15 cellular contexts compared by ENCODE assay signal in the genomic region with DNA sequence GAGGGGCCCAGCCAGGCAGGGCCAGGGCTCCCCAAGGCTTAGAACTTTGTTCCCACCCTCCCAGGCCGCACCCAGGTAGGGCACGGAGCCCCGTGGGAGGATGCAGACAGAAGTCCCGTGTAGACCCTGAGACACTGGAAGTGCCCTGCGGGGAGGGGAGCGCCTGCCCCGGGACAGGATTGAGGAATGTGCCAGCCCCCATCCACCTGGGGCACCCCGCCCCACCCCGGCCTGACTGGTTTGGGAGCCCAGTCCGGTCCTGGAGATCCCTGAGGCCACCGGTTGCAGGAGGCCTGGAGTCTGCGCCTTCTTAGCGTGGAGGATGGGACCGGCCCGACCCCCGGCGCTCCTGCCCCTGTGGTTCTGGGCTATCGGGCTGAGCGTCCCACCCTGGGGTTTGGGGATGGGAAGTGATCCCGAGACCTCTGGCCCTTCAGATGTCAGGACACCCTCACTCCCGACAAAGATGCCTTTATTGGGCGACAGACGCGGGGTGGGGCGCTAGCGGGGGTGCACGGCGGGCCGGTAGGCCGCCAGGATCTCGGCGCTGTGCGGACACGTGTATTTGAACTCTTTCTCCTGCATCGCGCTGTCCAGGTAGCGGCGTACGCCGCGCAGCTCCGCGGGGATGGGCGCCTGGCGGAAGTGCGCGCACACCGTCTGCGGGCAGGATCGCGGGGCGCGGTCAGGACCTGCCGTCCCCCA. TPM values are rescaled to one million over a fixed set of nuclear protein-coding genes. Genes with fewer than 3 reads are reported as not detected.
A peak's percentile ranks its signal among the peaks of the same experiment; 100 is the strongest.
DNase-seq lines count a peak whose midpoint lies in the region; ATAC-seq and TF ChIP-seq lines count a peak whose summit lies in the region.
"Had no signal": no experiment of that assay in that cellular context is flagged by ENCODE, and none has a peak within 500 bp of the region (broad histone marks: within the 10 kb centered on the region; RNA-seq: fewer than 3 reads in every experiment).

No MANE protein-coding gene starts in this region.

- DNase-seq in activated T-cell treated with anti-CD3 and anti-CD28 coated beads, Interleukin-2, amount 50 U/mL, for 24 hours = no peak
- DNase-seq in activated T-cell treated with anti-CD3 and anti-CD28 coated beads for 4 hours (no peak), trophoblast cell (peak; percentile 34 to 43), nephron progenitor cell (no peak), cerebellar cortex (ENCODE audit: low spot score) (no peak)
- DNase-seq: ACHN; adrenal gland; NCI-H1694; stimulated activated CD4-positive, alpha-beta T cell treated with anti-CD3 and anti-CD28 coated beads, Interleukin-15, amount 100 ng/mL, for 24 hours had no signal

- no peak overlapping the region for H3K4ac ChIP-seq in trophoblast cell (ENCODE audit: low read depth, low read length)

- ATAC-seq in SK-N-SH treated with all-trans-retinoic acid at 6 μM for 48 hours = no peak

- H4K8ac ChIP-seq in trophoblast cell (ENCODE audit: low read depth, low read length) = peak overlapping the region; percentile 54

- no peak overlapping the region for H2BK12ac ChIP-seq in trophoblast cell (ENCODE audit: low read length)

- peak overlapping the region; percentile 87 for H3K4me3 Mint-ChIP-seq in activated T-cell treated with anti-CD3 and anti-CD28 coated beads, Interleukin-2, amount 50 U/mL, for 24 hours
- H3K4me3 Mint-ChIP-seq in dendritic cell treated with granulocyte-macrophage colony-stimulating factor and Interleukin-4, amounts not matched to agents 40 ng/mL and 50 ng/mL, for 4 days = no peak overlapping the region
- no peak overlapping the region for H3K4me3 Mint-ChIP-seq in nephron progenitor cell

- WGBS in trophoblast cell (ENCODE audit: extremely low coverage, insufficient coverage, insufficient read length) = no CpG with 5 or more reads among the region's 54 CpGs

- H3K36me3 ChIP-seq in HUES48 (ENCODE audit: control insufficient read depth, insufficient read depth, low read length) (0 out of 2 replicates have a peak, but pooled peaks cover 7% of the 10 kb centered on the region), trophoblast cell (ENCODE audit: control insufficient read depth in 1 of 2, insufficient read depth in 2 of 2, low read length in 2 of 2) (peaks cover 15 to 21% of the 10 kb centered on the region in 2 experiments)
- H3K36me3 ChIP-seq: adrenal gland, thoracic aorta had no signal

- peak overlapping the region; percentile 35 for H2BK120ac ChIP-seq in trophoblast cell (ENCODE audit: insufficient read depth, low read length, poor library complexity)

- peak overlapping the region; percentile 77 for H4K91ac ChIP-seq in trophoblast cell (ENCODE audit: low read depth, low read length)

- H3K9ac ChIP-seq in HUES48 (ENCODE audit: low read depth, low read length) (no peak overlapping the region), trophoblast cell (ENCODE audit: low read length) (no peak overlapping the region)

- no peak overlapping the region for H2AK5ac ChIP-seq in trophoblast cell (ENCODE audit: low read length)

- peak overlapping the region; percentile 14 for H2BK5ac ChIP-seq in trophoblast cell (ENCODE audit: low read depth, low read length, poor library complexity)

- intact Hi-C loops in dendritic cell treated with granulocyte-macrophage colony-stimulating factor and Interleukin-4, amounts not matched to agents 40 ng/mL and 50 ng/mL, for 4 days (cut with micrococcal nuclease) = loop anchor here (10.0 kb wide), 1 partner anchor 50 kb away; a partner anchor contains a TSS

- H3K4me2 ChIP-seq in trophoblast cell (ENCODE audit: low read length) = peak overlapping the region; percentile 13

- no peak overlapping the region for H3K23ac ChIP-seq in trophoblast cell (ENCODE audit: low read length)

- H3K9me3 ChIP-seq in HUES48 (ENCODE audit: control insufficient read depth, insufficient read depth, low read length) (no peaks in the 10 kb centered on the region), trophoblast cell (ENCODE audit: insufficient read depth, low read depth, low read length) (peaks cover 3% of the 10 kb centered on the region)
- H3K9me3 ChIP-seq: adrenal gland, thoracic aorta had no signal

- peak overlapping the region; percentile 6 for H3K14ac ChIP-seq in trophoblast cell (ENCODE audit: low read length)

- H3K36me3 Mint-ChIP-seq in activated T-cell treated with anti-CD3 and anti-CD28 coated beads, Interleukin-2, amount 50 U/mL, for 24 hours (ENCODE audit: low read depth) = peaks cover 19% of the 10 kb centered on the region
- peaks cover 22% of the 10 kb centered on the region for H3K36me3 Mint-ChIP-seq in dendritic cell treated with granulocyte-macrophage colony-stimulating factor and Interleukin-4, amounts not matched to agents 40 ng/mL and 50 ng/mL, for 4 days (ENCODE audit: low read depth)
- no peaks in the 10 kb centered on the region for H3K36me3 Mint-ChIP-seq in nephron progenitor cell (ENCODE audit: low read depth)

- H3K79me1 ChIP-seq in trophoblast cell (ENCODE audit: low read length) = peaks cover 42% of the 10 kb centered on the region

- H3K27me3 ChIP-seq in HUES48 (ENCODE audit: control insufficient read depth, insufficient read depth, low read length) (peaks cover 45% of the 10 kb centered on the region), trophoblast cell (ENCODE audit: insufficient read depth, low read length) (no peaks in the 10 kb centered on the region)
- H3K27me3 ChIP-seq: adrenal gland had no signal

- peak overlapping the region; percentile 21 for H4K12ac ChIP-seq in trophoblast cell (ENCODE audit: low read depth, low read length)

- H3K4me1 ChIP-seq in HUES48 (ENCODE audit: control insufficient read depth, insufficient read depth, low read length) (peaks cover 6% of the 10 kb centered on the region; the same call in 1 of the 2 replicates), trophoblast cell (ENCODE audit: control insufficient read depth in 1 of 2, insufficient read depth in 2 of 2, low read length in 2 of 2) (peaks cover 40 to 54% of the 10 kb centered on the region in 2 experiments)

- H3K27me3 Mint-ChIP-seq in activated T-cell treated with anti-CD3 and anti-CD28 coated beads, Interleukin-2, amount 50 U/mL, for 24 hours = peaks cover 9% of the 10 kb centered on the region
- H3K27me3 Mint-ChIP-seq in dendritic cell treated with granulocyte-macrophage colony-stimulating factor and Interleukin-4, amounts not matched to agents 40 ng/mL and 50 ng/mL, for 4 days = peaks cover 54% of the 10 kb centered on the region
- H3K27me3 Mint-ChIP-seq in nephron progenitor cell (ENCODE audit: low read depth, poor library complexity) = peaks cover 28% of the 10 kb centered on the region
- H3K27me3 Mint-ChIP-seq: progenitor cell of endocrine pancreas had no signal

- H3K18ac ChIP-seq in trophoblast cell (ENCODE audit: low read length) = peak overlapping the region; percentile 13

- H3K27ac ChIP-seq in HUES48 (ENCODE audit: low read depth, low read length) (no peak overlapping the region), trophoblast cell (ENCODE audit: low read depth, low read length) (peak overlapping the region; percentile 36)
- H3K27ac ChIP-seq: adrenal gland, HL-60, thoracic aorta had no signal

- no peaks in the 10 kb centered on the region for H3K9me3 Mint-ChIP-seq in activated T-cell treated with anti-CD3 and anti-CD28 coated beads, Interleukin-2, amount 50 U/mL, for 24 hours
- no peaks in the 10 kb centered on the region for H3K9me3 Mint-ChIP-seq in dendritic cell treated with granulocyte-macrophage colony-stimulating factor and Interleukin-4, amounts not matched to agents 40 ng/mL and 50 ng/mL, for 4 days
- peaks cover 18% of the 10 kb centered on the region for H3K9me3 Mint-ChIP-seq in nephron progenitor cell

- H3K4me3 ChIP-seq in HUES48 (ENCODE audit: low read depth, low read length) (peak overlapping the region; percentile 40; the same call in 1 of the 2 replicates), trophoblast cell (ENCODE audit: low read depth, low read length) (no peak overlapping the region)
- H3K4me3 ChIP-seq: adrenal gland had no signal

- H3K4me1 Mint-ChIP-seq in activated T-cell treated with anti-CD3 and anti-CD28 coated beads, Interleukin-2, amount 50 U/mL, for 24 hours (ENCODE audit: low read depth) = peaks cover 43% of the 10 kb centered on the region
- peaks cover 69% of the 10 kb centered on the region for H3K4me1 Mint-ChIP-seq in dendritic cell treated with granulocyte-macrophage colony-stimulating factor and Interleukin-4, amounts not matched to agents 40 ng/mL and 50 ng/mL, for 4 days (ENCODE audit: low read depth)
- peaks cover 21% of the 10 kb centered on the region for H3K4me1 Mint-ChIP-seq in nephron progenitor cell

- peaks cover 15% of the 10 kb centered on the region for H3K79me2 ChIP-seq in trophoblast cell (ENCODE audit: control insufficient read depth, insufficient read depth, low read length, poor library complexity)

- no peak for TF ChIP-seq CTCF in nephron progenitor cell (IDR thresholded peaks at IDR 0.05)

- H3K27ac Mint-ChIP-seq in activated T-cell treated with anti-CD3 and anti-CD28 coated beads, Interleukin-2, amount 50 U/mL, for 24 hours = no peak overlapping the region
- peak overlapping the region; percentile 88 for H3K27ac Mint-ChIP-seq in dendritic cell treated with granulocyte-macrophage colony-stimulating factor and Interleukin-4, amounts not matched to agents 40 ng/mL and 50 ng/mL, for 4 days
- H3K27ac Mint-ChIP-seq in nephron progenitor cell = no peak overlapping the region
- H3K27ac Mint-ChIP-seq: progenitor cell of endocrine pancreas had no signal

- no peak overlapping the region for H2AFZ ChIP-seq in trophoblast cell (ENCODE audit: insufficient read depth, low read length, poor library complexity)

TF ChIP-seq in SK-N-SH treated with all-trans-retinoic acid at 6 μM for 48 hours, 23 proteins besides CTCF, POLR2A, EP300 and RAD21 (continues in another document):
- TF ChIP-seq, protein P1, sequence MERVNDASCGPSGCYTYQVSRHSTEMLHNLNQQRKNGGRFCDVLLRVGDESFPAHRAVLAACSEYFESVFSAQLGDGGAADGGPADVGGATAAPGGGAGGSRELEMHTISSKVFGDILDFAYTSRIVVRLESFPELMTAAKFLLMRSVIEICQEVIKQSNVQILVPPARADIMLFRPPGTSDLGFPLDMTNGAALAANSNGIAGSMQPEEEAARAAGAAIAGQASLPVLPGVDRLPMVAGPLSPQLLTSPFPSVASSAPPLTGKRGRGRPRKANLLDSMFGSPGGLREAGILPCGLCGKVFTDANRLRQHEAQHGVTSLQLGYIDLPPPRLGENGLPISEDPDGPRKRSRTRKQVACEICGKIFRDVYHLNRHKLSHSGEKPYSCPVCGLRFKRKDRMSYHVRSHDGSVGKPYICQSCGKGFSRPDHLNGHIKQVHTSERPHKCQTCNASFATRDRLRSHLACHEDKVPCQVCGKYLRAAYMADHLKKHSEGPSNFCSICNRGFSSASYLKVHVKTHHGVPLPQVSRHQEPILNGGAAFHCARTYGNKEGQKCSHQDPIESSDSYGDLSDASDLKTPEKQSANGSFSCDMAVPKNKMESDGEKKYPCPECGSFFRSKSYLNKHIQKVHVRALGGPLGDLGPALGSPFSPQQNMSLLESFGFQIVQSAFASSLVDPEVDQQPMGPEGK (CRISPR knock-in tag; IDR thresholded peaks at IDR 0.05; ENCODE audit: borderline replicate concordance) = no peak

RNA-seq across cellular contexts. Expression of a gene that starts 2.0 kb away (rescaled TPM):
- polyA plus RNA-seq in trophoblast cell (2013) = 116 and 128 TPM in 2 replicates

RNA-seq across cellular contexts. Expression of a gene that starts 2.1 kb away (rescaled TPM):
- polyA plus RNA-seq in trophoblast cell (2013) = 85.0 and 88.0 TPM in 2 replicates

RNA-seq across cellular contexts. Expression of a gene that starts 11.5 kb away (rescaled TPM):
- polyA plus RNA-seq in trophoblast cell (2013) = 0.15 and 0.17 TPM in 2 replicates

RNA-seq across cellular contexts. Expression of a gene that starts 17.0 kb away (rescaled TPM):
- polyA plus RNA-seq in trophoblast cell (2013) = 4.4 and 4.7 TPM in 2 replicates

RNA-seq across cellular contexts. Expression of a gene that starts 33.7 kb away (rescaled TPM):
- 6.9 and 7.1 TPM in 2 replicates for polyA plus RNA-seq in trophoblast cell (2013)

Comparison
In these comparisons a context has a peak if more than half of its experiments do, and no peak if none do; other contexts are left out.
1. DNase-seq: peak in trophoblast cell (2 of 2); none in activated T-cell treated with anti-CD3 and anti-CD28 coated beads, Interleukin-2, amount 50 U/mL, for 24 hours (single experiment), activated T-cell treated with anti-CD3 and anti-CD28 coated beads for 4 hours (single experiment), nephron progenitor cell (single experiment) and cerebellar cortex (single experiment).